15 cellular contexts compared by ENCODE assay signal in the genomic region with DNA sequence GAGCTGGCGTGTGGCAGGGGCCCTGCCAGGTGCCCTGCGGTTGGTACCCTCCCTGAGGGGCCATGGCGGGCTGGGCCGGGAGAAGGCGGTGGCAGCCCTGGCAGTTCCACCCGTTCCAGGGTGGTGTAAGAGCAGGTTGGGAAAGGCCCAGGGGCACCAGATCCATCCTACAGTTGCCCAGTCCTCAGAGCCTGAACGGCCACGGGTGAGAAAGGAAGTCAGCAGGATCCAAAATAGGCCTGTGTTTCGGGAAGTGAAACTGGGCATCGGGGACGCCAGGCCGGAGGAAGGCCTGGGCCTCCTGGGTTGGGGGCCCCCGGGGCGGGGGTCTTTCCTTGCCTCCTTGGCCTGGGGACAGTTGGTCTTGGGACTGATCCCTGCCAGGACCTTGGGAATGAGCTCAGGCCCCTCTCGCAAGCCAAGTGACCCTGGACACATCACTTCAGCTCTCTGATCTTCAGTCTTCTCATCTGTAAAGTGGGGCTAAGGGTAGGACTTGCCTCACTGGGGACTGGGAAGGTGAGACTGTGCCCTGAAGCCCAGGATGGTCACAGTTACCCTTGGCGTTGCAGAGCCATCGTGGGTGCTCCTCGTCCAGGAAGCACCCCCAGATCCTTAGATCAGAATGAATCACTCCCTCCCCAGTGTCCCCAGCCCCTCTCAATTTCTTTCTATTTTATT. TPM values are rescaled to one million over a fixed set of nuclear protein-coding genes. Genes with fewer than 3 reads are reported as not detected.
DNase-seq lines count a peak whose midpoint lies in the region; ATAC-seq and TF ChIP-seq lines count a peak whose summit lies in the region.
"Had no signal": no experiment of that assay in that cellular context is flagged by ENCODE, and none has a peak within 500 bp of the region (broad histone marks: within the 10 kb centered on the region; RNA-seq: fewer than 3 reads in every experiment).

No MANE protein-coding gene starts in this region.

- H3K4me1 ChIP-seq in left ventricle myocardium inferior, result no peaks in the 10 kb centered on the region
- H3K4me1 ChIP-seq in transverse colon, result no peaks in the 10 kb centered on the region

- H3K4me3 ChIP-seq in left ventricle myocardium inferior (no peak overlapping the region), transverse colon (no peak overlapping the region)

- no peaks in the 10 kb centered on the region for H3K9me3 ChIP-seq in left ventricle myocardium inferior (replicated peaks)
- H3K9me3 ChIP-seq in transverse colon, result no peaks in the 10 kb centered on the region

- H3K27ac ChIP-seq in left ventricle myocardium inferior (replicated peaks), result no peak overlapping the region
- H3K27ac ChIP-seq in transverse colon, result no peak overlapping the region

- in situ Hi-C loops in transverse colon (cut with MboI; ENCODE audit: low pct_ligation_motif_present in 1 of 4, low pct_unique_long_range_greater_than_20kb in 1 of 4, low sequenced_read_pairs in 3 of 4), result no loop called here

- no peak for TF ChIP-seq CTCF in left ventricle myocardium inferior (IDR thresholded peaks at IDR 0.05; ENCODE audit: borderline replicate concordance)
- no peak for TF ChIP-seq CTCF in transverse colon (IDR thresholded peaks at IDR 0.05)

- ATAC-seq in Right ventricle myocardium inferior (peak; percentile 30), left lobe of liver (peak; percentile 28), HG03045 (IDR thresholded peaks at IDR 0.05; ENCODE audit: unreplicated experiment) (no peak), GM18520 (IDR thresholded peaks at IDR 0.05; ENCODE audit: unreplicated experiment) (no peak)
- ATAC-seq: activated CD4-positive, CD25-positive, alpha-beta regulatory T cell treated with anti-CD3 and anti-CD28 coated beads, Interleukin-2, amount 50 U/mL, for 24 hours; Panc1 had no signal

- no peak for TF ChIP-seq EP300 in transverse colon (IDR thresholded peaks at IDR 0.05; ENCODE audit: low read depth)

- no peak for DNase-seq in Right ventricle myocardium inferior (ENCODE audit: missing footprints)
- DNase-seq in left ventricle myocardium inferior, result no peak
- DNase-seq in RPMI8226, result peak; percentile 81
- DNase-seq in left lobe of liver (ENCODE audit: low spot score), result no peak
- DNase-seq in transverse colon, result peak; percentile 28
- DNase-seq in stimulated activated CD4-positive, alpha-beta T cell treated with anti-CD3 and anti-CD28 coated beads, Interleukin-4, amount 100 ng/mL, for 1 hour, result no peak
- DNase-seq: activated gamma-delta T cell treated with Interleukin-2 at 50 U/mL for 16 hours; CD8-positive, alpha-beta memory T cell; foreskin melanocyte; NCI-H1417 treated with DMSO at 0.1 percent for 48 hours; occipital lobe had no signal

- H3K36me3 ChIP-seq in left ventricle myocardium inferior, result no peaks in the 10 kb centered on the region
- H3K36me3 ChIP-seq in transverse colon, result no peaks in the 10 kb centered on the region

- H3K27me3 ChIP-seq in left ventricle myocardium inferior (ENCODE audit: low read depth) (peaks cover 43% of the 10 kb centered on the region), transverse colon (peaks cover 19% of the 10 kb centered on the region)

- TF ChIP-seq POLR2A in transverse colon (IDR thresholded peaks at IDR 0.05), result no peak

- 78 to 100% methylated on average over 1 to 18 of the region's 18 CpGs for WGBS in transverse colon (ENCODE audit: low coverage in 1 of 2), 2 donors

- intact Hi-C loops in Right ventricle myocardium inferior (cut with DNase I) (no loop called here), left ventricle myocardium inferior (cut with micrococcal nuclease) (no loop called here), transverse colon (cut with DNase I; ENCODE audit: low total_unique reads) (no loop called here)

RNA-seq across cellular contexts. Expression of gene NOL4L, which starts 18.1 kb away (rescaled TPM):
- 4.3 TPM for total RNA-seq in Right ventricle myocardium inferior
- 5.6 TPM for total RNA-seq in left ventricle myocardium inferior
- 5.8 TPM for total RNA-seq in left lobe of liver
- 100 to 1,000 TPM in 1 of 4 donors, 10 to 100 TPM in 3; 45.6 to 105 (median 85.9) TPM for total RNA-seq in transverse colon

Comparison
In these comparisons a context has a peak if more than half of its experiments do, and no peak if none do; other contexts are left out.
1. ATAC-seq: peak in Right ventricle myocardium inferior (single experiment) and left lobe of liver (single experiment); none in HG03045 (single experiment) and GM18520 (single experiment).
2. DNase-seq: peak in RPMI8226 (single experiment) and transverse colon (single experiment); none in Right ventricle myocardium inferior (single experiment), left ventricle myocardium inferior (single experiment), left lobe of liver (single experiment) and stimulated activated CD4-positive, alpha-beta T cell treated with anti-CD3 and anti-CD28 coated beads, Interleukin-4, amount 100 ng/mL, for 1 hour (single experiment).